In the genomic region with DNA sequence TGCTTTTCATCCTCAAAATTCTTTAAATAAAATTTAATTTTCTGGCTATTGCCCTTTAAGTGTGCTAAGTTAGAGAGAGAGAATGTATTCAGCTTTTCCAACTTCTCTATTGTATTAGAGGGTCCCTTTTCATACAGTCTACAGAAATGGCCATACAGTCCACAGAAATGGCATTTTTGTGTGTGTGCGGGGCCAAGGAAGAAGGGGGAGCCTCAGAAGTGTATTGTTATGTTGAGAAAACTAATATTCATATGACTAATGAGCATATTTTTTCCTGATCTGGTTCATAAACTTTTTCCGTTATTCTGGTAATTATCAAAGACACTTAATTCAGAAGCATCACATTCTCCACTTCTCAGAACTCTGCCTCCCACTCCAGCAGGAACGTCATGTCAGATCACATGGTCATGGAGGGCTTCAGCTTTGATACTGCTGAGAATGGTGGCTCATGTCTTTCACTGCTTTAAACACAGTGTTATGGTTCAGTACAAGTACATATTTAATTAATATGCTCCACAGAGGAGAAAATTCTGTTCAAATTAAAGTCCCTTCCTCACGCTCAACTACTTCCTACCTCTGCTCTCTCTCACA, we compare ENCODE assay signal across 14 cellular contexts. TPM values are rescaled to one million over a fixed set of nuclear protein-coding genes. Genes with fewer than 3 reads are reported as not detected.
DNase-seq lines count a peak whose midpoint lies in the region; ATAC-seq and TF ChIP-seq lines count a peak whose summit lies in the region.
"Had no signal": no experiment of that assay in that cellular context is flagged by ENCODE, and none has a peak within 500 bp of the region (broad histone marks: within the 10 kb centered on the region; RNA-seq: fewer than 3 reads in every experiment).

No MANE protein-coding gene starts in this region.

- no peak for TF ChIP-seq POLR2A in transverse colon (IDR thresholded peaks at IDR 0.05)

- DNase-seq in activated naive CD4-positive, alpha-beta T cell treated with Interleukin-2 at 50 U/mL for 16 hours: peak; percentile 65
- DNase-seq in activated naive CD4-positive, alpha-beta T cell (lab: John Stamatoyannopoulos, UW): no peak
- peak; percentile 69 for DNase-seq in activated naive CD4-positive, alpha-beta T cell treated with anti-CD3 and anti-CD28 coated beads, Interleukin-2, amount 50 U/mL, for 16 hours
- DNase-seq in stimulated activated CD4-positive, alpha-beta T cell treated with anti-CD3 and anti-CD28 coated beads, Interleukin-15, amount 100 ng/mL, for 24 hours: peak; percentile 70
- DNase-seq in transverse colon: no peak
- DNase-seq in GM19238 (ENCODE audit: insufficient read length, low spot score): no peak
- no peak for DNase-seq in GF-D8 (lab: John Stamatoyannopoulos, UW)
- no peak for DNase-seq in heart right ventricle
- DNase-seq: caudate nucleus, DMS153, NCI-H1092 treated with DMSO at 0.1 percent for 48 hours, NCI-H446 treated with DMSO at 0.1 percent for 48 hours, psoas muscle had no signal

- H3K4me1 ChIP-seq in transverse colon: peaks cover 0 to 32% (median 5%) of the 10 kb centered on the region in 4 donors
- peaks cover 0 to 55% (median 29%) of the 10 kb centered on the region in 9 donors for H3K4me1 ChIP-seq in heart right ventricle

- H3K36me3 ChIP-seq in transverse colon (no peaks in the 10 kb centered on the region), heart right ventricle (no peaks in the 10 kb centered on the region)

- no peaks in the 10 kb centered on the region for H3K9me3 ChIP-seq in transverse colon
- H3K9me3 ChIP-seq in heart right ventricle: peaks cover 0 to 10% (median 0%) of the 10 kb centered on the region in 11 donors
- H3K9me3 ChIP-seq: psoas muscle had no signal

- in situ Hi-C loops in transverse colon (cut with MboI; ENCODE audit: low pct_ligation_motif_present in 1 of 4, low pct_unique_long_range_greater_than_20kb in 1 of 4, low sequenced_read_pairs in 3 of 4): no loop called here

- TF ChIP-seq EP300 in transverse colon (IDR thresholded peaks at IDR 0.05; ENCODE audit: low read depth): no peak

- H3K27ac ChIP-seq in transverse colon (peak overlapping the region in 3 of 4 donors; percentile 3 to 14 (median 6)), heart right ventricle (peak overlapping the region in 4 of 10 donors; percentile 2 to 56 (median 28))
- H3K27ac ChIP-seq: psoas muscle had no signal

- intact Hi-C loops in transverse colon (cut with DNase I; ENCODE audit: low total_unique reads): no loop called here
- intact Hi-C loops in heart right ventricle (cut with DNase I): no loop called here

- TF ChIP-seq CTCF in transverse colon (IDR thresholded peaks at IDR 0.05) (no peak), heart right ventricle (IDR thresholded peaks at IDR 0.05) (no peak)

- no peaks in the 10 kb centered on the region for H3K27me3 ChIP-seq in transverse colon
- H3K27me3 ChIP-seq in heart right ventricle: no peaks in the 10 kb centered on the region

- no peak for ATAC-seq in heart right ventricle
- ATAC-seq: Panc1, psoas muscle had no signal

- no peak overlapping the region for H3K4me3 ChIP-seq in transverse colon
- H3K4me3 ChIP-seq in heart right ventricle: no peak overlapping the region
- H3K4me3 ChIP-seq: psoas muscle had no signal

- WGBS in transverse colon (ENCODE audit: low coverage in 1 of 2), 2 donors: 84 to 91% methylated on average over 4 of the region's 4 CpGs
- 75 to 82% methylated on average over 4 of the region's 4 CpGs for WGBS in heart right ventricle, 2 donors

RNA-seq across cellular contexts. Expression of gene ELMO1, which starts 37.1 kb away (rescaled TPM):
- total RNA-seq in transverse colon (100 to 1,000 TPM in 1 of 4 donors, 10 to 100 TPM in 3; 24.6 to 120 (median 71.9) TPM), heart right ventricle (10 to 100 TPM in 9 of 10 donors, 1 to 10 TPM in 1; 8.8 to 18.0 (median 14.0) TPM)
- polyA plus RNA-seq in heart right ventricle: 10 to 100 TPM in 1 of 2 donors, 1 to 10 TPM in 1; 8.5 to 14.3 TPM

Comparison
In these comparisons a context has a peak if more than half of its experiments do, and no peak if none do; other contexts are left out.
1. DNase-seq: peak in activated naive CD4-positive, alpha-beta T cell treated with Interleukin-2 at 50 U/mL for 16 hours (single experiment), activated naive CD4-positive, alpha-beta T cell treated with anti-CD3 and anti-CD28 coated beads, Interleukin-2, amount 50 U/mL, for 16 hours (single experiment) and stimulated activated CD4-positive, alpha-beta T cell treated with anti-CD3 and anti-CD28 coated beads, Interleukin-15, amount 100 ng/mL, for 24 hours (single experiment); none in activated naive CD4-positive, alpha-beta T cell (0 of 4), transverse colon (single experiment), GM19238 (single experiment), GF-D8 (single experiment) and heart right ventricle (0 of 2).